ENCODE assay signal across 22 cellular contexts in genomic region chr3:13571264-13571663, GRCh38.
"Had no signal": no experiment of that assay in that cellular context is flagged by ENCODE, and none has a peak within 500 bp of the region (broad histone marks: within the 10 kb centered on the region; RNA-seq: fewer than 3 reads in every experiment).

No MANE protein-coding gene starts in this region.

- H3K9ac ChIP-seq: parathyroid adenoma had no signal

- H3K79me2 ChIP-seq: parathyroid adenoma had no signal

- H3K27ac ChIP-seq: dorsolateral prefrontal cortex, esophagus muscularis mucosa, left lung, neutrophil, parathyroid adenoma, sigmoid colon, stomach, testis, tibial artery had no signal

- H3K4me1 ChIP-seq: left lung, parathyroid adenoma, sigmoid colon, stomach had no signal

- H3K9me3 ChIP-seq: esophagus muscularis mucosa, heart right ventricle, left lung, neutrophil, sigmoid colon, stomach, testis, tibial artery had no signal

- H3K27me3 ChIP-seq: dorsolateral prefrontal cortex, heart right ventricle, neutrophil, sigmoid colon, testis, tibial artery had no signal

- H3K4me3 ChIP-seq: dorsolateral prefrontal cortex, esophagus muscularis mucosa, heart right ventricle, left lung, sigmoid colon, stomach, testis, tibial artery had no signal

- ATAC-seq: heart right ventricle; left cardiac atrium; left lung; naive thymus-derived CD8-positive, alpha-beta T cell; stimulated activated effector memory CD8-positive, alpha-beta T cell treated with anti-CD3 and anti-CD28 coated beads, Interleukin-12 subunit alpha, Interleukin-12 subunit beta, amount 100 ng/mL, for 72 hours had no signal

- DNase-seq: cerebellar nuclear complex; dorsolateral prefrontal cortex; effector CD8-positive, alpha-beta T cell; foreskin melanocyte; glutamatergic neuron; heart right ventricle; hippocampal formation; left cardiac atrium; mesendoderm; sigmoid colon; stimulated activated CD4-positive, alpha-beta T cell treated with anti-CD3 and anti-CD28 coated beads, Interleukin-2, amount 100 ng/mL, for 24 hours; stimulated activated CD4-positive, alpha-beta T cell treated with anti-CD3 and anti-CD28 coated beads, Interleukin-4, amount 100 ng/mL, for 24 hours; stimulated activated naive CD4-positive, alpha-beta T cell treated with Interleukin-2 at 50 U/mL for 16 hours; stomach; testis; tibial artery had no signal

- H2AFZ ChIP-seq: parathyroid adenoma had no signal

- H3K36me3 ChIP-seq: left lung, neutrophil, sigmoid colon, stomach had no signal
